10 cellular contexts compared by ENCODE assay signal in genomic region chr1:151003175-151003574, GRCh38. TPM values are rescaled to one million over a fixed set of nuclear protein-coding genes. Genes with fewer than 3 reads are reported as not detected.
A peak's percentile ranks its signal among the peaks of the same experiment; 100 is the strongest.
DNase-seq lines count a peak whose midpoint lies in the region; ATAC-seq and TF ChIP-seq lines count a peak whose summit lies in the region.
"Had no signal": no experiment of that assay in that cellular context is flagged by ENCODE, and none has a peak within 500 bp of the region (broad histone marks: within the 10 kb centered on the region; RNA-seq: fewer than 3 reads in every experiment).

No MANE protein-coding gene starts in this region.

- peaks cover 15% of the 10 kb centered on the region for H3K36me3 Mint-ChIP-seq in activated T-cell treated with anti-CD3 and anti-CD28 coated beads, Interleukin-2, amount 50 U/mL, for 4 hours (ENCODE audit: insufficient read depth)

- peaks cover 6 to 61% (median 53%) of the 10 kb centered on the region in 5 donors for H3K4me1 ChIP-seq in subcutaneous abdominal adipose tissue (ENCODE audit: control insufficient read depth in 5 of 5, insufficient read depth in 5 of 5, low read length in 5 of 5)

- H3K9ac ChIP-seq in subcutaneous abdominal adipose tissue (ENCODE audit: low read length in 5 of 5), result peak overlapping the region in 3 of 5 donors; percentile 31 to 49 (median 38)

- no peak for ATAC-seq in activated T-cell treated with anti-CD3 and anti-CD28 coated beads, Interleukin-2, amount 50 U/mL, for 4 hours

- H3K36me3 ChIP-seq in subcutaneous abdominal adipose tissue (ENCODE audit: control insufficient read depth in 5 of 5, insufficient read depth in 5 of 5, low read length in 5 of 5), result peaks cover 0 to 42% (median 28%) of the 10 kb centered on the region in 5 donors

- peak overlapping the region; percentile 67 for H3K4me3 Mint-ChIP-seq in activated T-cell treated with anti-CD3 and anti-CD28 coated beads, Interleukin-2, amount 50 U/mL, for 4 hours

- H3K4me1 Mint-ChIP-seq in activated T-cell treated with anti-CD3 and anti-CD28 coated beads, Interleukin-2, amount 50 U/mL, for 4 hours (ENCODE audit: low read depth), result peaks cover 75% of the 10 kb centered on the region

- H3K9me3 Mint-ChIP-seq in activated T-cell treated with anti-CD3 and anti-CD28 coated beads, Interleukin-2, amount 50 U/mL, for 4 hours, result no peaks in the 10 kb centered on the region

- H3K4me3 ChIP-seq in epithelial cell of proximal tubule (ENCODE audit: low read depth, low read length), result peak overlapping the region; percentile 32
- peak overlapping the region in 2 of 5 donors; percentile 4 to 19 for H3K4me3 ChIP-seq in subcutaneous abdominal adipose tissue (ENCODE audit: low read depth in 1 of 5, low read length in 5 of 5)

- no peak overlapping the region for H3K27ac ChIP-seq in subcutaneous abdominal adipose tissue (ENCODE audit: low read depth, low read length)

- no peak for TF ChIP-seq CTCF in epithelial cell of proximal tubule (conservative IDR thresholded peaks at IDR 0.05; ENCODE audit: low read depth, low read length)

- H3K9me3 ChIP-seq in subcutaneous abdominal adipose tissue (ENCODE audit: control insufficient read depth in 5 of 5, low read length in 5 of 5), result no peaks in the 10 kb centered on the region

- DNase-seq in activated T-cell treated with anti-CD3 and anti-CD28 coated beads, Interleukin-2, amount 50 U/mL, for 4 hours, result no peak
- DNase-seq in activated T-cell treated with anti-CD3 and anti-CD28 coated beads for 4 hours (no peak), SKM-1 (lab: John Stamatoyannopoulos, UW; ENCODE audit: unreplicated experiment) (peak; percentile 92), epithelial cell of proximal tubule (ENCODE audit: low read depth) (no peak), NCI-H345 treated with DMSO at 0.1 percent for 48 hours (lab: John Stamatoyannopoulos, UW; ENCODE audit: unreplicated experiment) (no peak)
- no peak for DNase-seq in stimulated activated CD4-positive, alpha-beta T cell treated with anti-CD3 and anti-CD28 coated beads, Interleukin-15, amount 100 ng/mL, for 24 hours
- DNase-seq in stimulated activated CD4-positive, alpha-beta T cell treated with anti-CD3 and anti-CD28 coated beads, Interleukin-4, amount 100 ng/mL, for 1 hour, result no peak
- DNase-seq: islet precursor cell, NCI-H1694 treated with DMSO at 0.1 percent for 48 hours had no signal

- no peaks in the 10 kb centered on the region for H3K27me3 Mint-ChIP-seq in activated T-cell treated with anti-CD3 and anti-CD28 coated beads, Interleukin-2, amount 50 U/mL, for 4 hours (ENCODE audit: low read depth)

- H3K27me3 ChIP-seq in subcutaneous abdominal adipose tissue (ENCODE audit: control insufficient read depth in 5 of 5, insufficient read depth in 4 of 5, low read length in 5 of 5), result no peaks in the 10 kb centered on the region

RNA-seq across cellular contexts. Expression of gene MINDY1, which starts 3.5 kb away (rescaled TPM):
- total RNA-seq in activated T-cell treated with anti-CD3 and anti-CD28 coated beads, Interleukin-2, amount 50 U/mL, for 4 hours, result 1 to 10 TPM; 5.0 to 7.0 (median 6.5) TPM
- total RNA-seq in epithelial cell of proximal tubule, result 13.0 and 14.6 TPM in 2 replicates

RNA-seq across cellular contexts. Expression of gene PRUNE1, which starts 5.1 kb away (rescaled TPM):
- 10 to 100 TPM; 11.0 to 13.7 (median 11.9) TPM for total RNA-seq in activated T-cell treated with anti-CD3 and anti-CD28 coated beads, Interleukin-2, amount 50 U/mL, for 4 hours
- total RNA-seq in epithelial cell of proximal tubule, result 14.8 and 15.2 TPM in 2 replicates

RNA-seq across cellular contexts. Expression of gene ANXA9, which starts 21.1 kb away (rescaled TPM):
- not detected for total RNA-seq in activated T-cell treated with anti-CD3 and anti-CD28 coated beads, Interleukin-2, amount 50 U/mL, for 4 hours
- total RNA-seq in epithelial cell of proximal tubule, result 0.12 and 1.2 TPM in 2 replicates

RNA-seq across cellular contexts. Expression of gene CERS2, which starts 28.5 kb away (rescaled TPM):
- 100 to 1,000 TPM; 199 to 208 (median 200) TPM for total RNA-seq in activated T-cell treated with anti-CD3 and anti-CD28 coated beads, Interleukin-2, amount 50 U/mL, for 4 hours
- total RNA-seq in epithelial cell of proximal tubule, result 96.1 and 165 TPM in 2 replicates

RNA-seq across cellular contexts. Expression of gene BNIPL, which starts 33.2 kb away (rescaled TPM):
- under 1 TPM; 0.22 to 0.53 (median 0.28) TPM for total RNA-seq in activated T-cell treated with anti-CD3 and anti-CD28 coated beads, Interleukin-2, amount 50 U/mL, for 4 hours
- 0.14 TPM in 1 of 2 replicates, not detected in the other for total RNA-seq in epithelial cell of proximal tubule
